Comparison of ENCODE assay signal across 1 cellular context in genomic region chr1:205630651-205631009, GRCh38.
TF ChIP-seq lines count a peak whose summit lies in the region.

No MANE protein-coding gene starts in this region.

TF ChIP-seq in endothelial cell of umbilical vein, 7 proteins besides CTCF, POLR2A, EP300 and RAD21:
- TF ChIP-seq GATA2 (IDR thresholded peaks at IDR 0.05; ENCODE audit: insufficient read depth, insufficient read length, low read depth, low read length) = no peak
- no peak for TF ChIP-seq EZH2 (IDR thresholded peaks at IDR 0.05; ENCODE audit: borderline replicate concordance, low read depth, low read length, severe bottlenecking)
- no peak for TF ChIP-seq JUN (IDR thresholded peaks at IDR 0.05; ENCODE audit: borderline replicate concordance, insufficient read depth, insufficient read length, low read depth)
- TF ChIP-seq MYC (IDR thresholded peaks at IDR 0.05; ENCODE audit: low read depth, low read length) = no peak
- no peak for TF ChIP-seq FOS (IDR thresholded peaks at IDR 0.05; ENCODE audit: borderline replicate concordance, insufficient read depth, low read length)
- no peak for TF ChIP-seq MAX (IDR thresholded peaks at IDR 0.05; ENCODE audit: insufficient read depth, insufficient read length)
- no peak for TF ChIP-seq POLR2AphosphoS5 (IDR thresholded peaks at IDR 0.05; ENCODE audit: insufficient read depth, low read depth, low read length)
